ENCODE assay signal across 21 cellular contexts in the genomic region with DNA sequence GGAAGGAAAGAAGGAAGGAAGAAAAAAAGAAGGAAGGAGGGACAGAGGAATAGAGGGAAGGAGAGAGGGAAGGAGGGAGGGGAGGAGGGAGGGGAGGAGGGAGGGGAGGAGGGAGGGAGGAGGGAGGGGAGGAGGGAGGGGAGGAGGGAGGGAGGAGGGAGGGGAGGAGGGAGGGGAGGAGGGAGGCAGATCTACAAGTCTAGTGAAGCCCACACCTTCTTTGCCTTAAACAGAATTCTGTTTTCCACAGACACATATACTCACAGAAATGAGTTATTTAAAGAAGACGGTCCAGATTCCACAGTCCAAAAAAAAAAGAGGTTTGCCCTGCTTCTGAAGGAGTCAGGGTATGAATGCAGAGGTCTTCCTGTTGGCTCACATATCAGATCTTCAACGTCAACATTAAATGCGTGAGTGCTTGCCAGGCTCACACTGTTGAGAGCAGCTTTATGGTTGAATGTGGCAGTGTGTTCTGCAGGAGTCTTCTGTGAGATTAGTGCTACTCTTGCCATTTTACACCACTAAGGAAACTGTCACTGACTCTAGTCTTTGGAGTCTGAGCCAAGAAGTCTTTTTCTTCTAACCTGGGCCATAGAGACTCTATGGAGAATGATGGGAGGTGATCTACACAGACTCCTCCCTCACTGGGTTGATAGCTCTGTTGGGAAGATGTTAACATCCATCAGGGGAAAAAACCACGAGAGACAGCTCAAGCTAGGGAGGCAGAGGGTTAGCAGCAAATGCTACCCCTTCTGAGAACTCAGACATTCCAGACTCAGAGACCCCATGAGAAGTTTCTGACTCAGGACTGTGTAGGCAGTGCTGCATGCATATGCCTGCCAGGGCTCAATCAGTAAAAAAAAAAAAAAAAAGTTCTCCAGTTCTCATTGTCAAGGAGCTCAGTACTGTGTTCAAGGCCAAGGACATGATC. TPM values are rescaled to one million over a fixed set of nuclear protein-coding genes. Genes with fewer than 3 reads are reported as not detected.
DNase-seq lines count a peak whose midpoint lies in the region; ATAC-seq and TF ChIP-seq lines count a peak whose summit lies in the region.
"Had no signal": no experiment of that assay in that cellular context is flagged by ENCODE, and none has a peak within 500 bp of the region (broad histone marks: within the 10 kb centered on the region; RNA-seq: fewer than 3 reads in every experiment).

No MANE protein-coding gene starts in this region.

- no peaks in the 10 kb centered on the region for H3K9me3 Mint-ChIP-seq in activated naive CD8-positive, alpha-beta T cell (ENCODE audit: low read depth)
- H3K9me3 Mint-ChIP-seq in activated naive CD8-positive, alpha-beta T cell treated with anti-CD3 and anti-CD28 coated beads for 36 hours, result no peaks in the 10 kb centered on the region
- no peaks in the 10 kb centered on the region for H3K9me3 Mint-ChIP-seq in central memory CD8-positive, alpha-beta T cell
- H3K9me3 Mint-ChIP-seq in stimulated activated effector memory CD8-positive, alpha-beta T cell treated with anti-CD3 and anti-CD28 coated beads, Interleukin-12 subunit alpha, Interleukin-12 subunit beta, amount 100 ng/mL, for 72 hours, result no peaks in the 10 kb centered on the region
- H3K9me3 Mint-ChIP-seq: activated T-cell treated with anti-CD3 and anti-CD28 coated beads, Interleukin-2, amount 50 U/mL, for 72 hours; natural killer cell treated with Interleukin-12 subunit alpha and Interleukin-12 subunit beta and Interleukin-15 and Interleukin-18, amount 100 ng/mL, for 72 hours had no signal

- H3K9me3 ChIP-seq in Loucy (ENCODE audit: insufficient read depth, low read depth, low read length), result no peaks in the 10 kb centered on the region
- H3K9me3 ChIP-seq: pancreas had no signal

- peaks cover 3% of the 10 kb centered on the region for H3K36me3 Mint-ChIP-seq in activated naive CD8-positive, alpha-beta T cell
- H3K36me3 Mint-ChIP-seq in activated naive CD8-positive, alpha-beta T cell treated with anti-CD3 and anti-CD28 coated beads for 36 hours, result peaks cover 20% of the 10 kb centered on the region
- H3K36me3 Mint-ChIP-seq in central memory CD8-positive, alpha-beta T cell (ENCODE audit: insufficient read depth), result peaks cover 2% of the 10 kb centered on the region
- H3K36me3 Mint-ChIP-seq in stimulated activated effector memory CD8-positive, alpha-beta T cell treated with anti-CD3 and anti-CD28 coated beads, Interleukin-12 subunit alpha, Interleukin-12 subunit beta, amount 100 ng/mL, for 72 hours, result no peaks in the 10 kb centered on the region
- H3K36me3 Mint-ChIP-seq: natural killer cell treated with Interleukin-12 subunit alpha and Interleukin-12 subunit beta and Interleukin-15 and Interleukin-18, amount 100 ng/mL, for 72 hours had no signal

- H3K4me1 Mint-ChIP-seq in activated naive CD8-positive, alpha-beta T cell (ENCODE audit: low read depth), result peaks cover 84% of the 10 kb centered on the region
- H3K4me1 Mint-ChIP-seq in activated naive CD8-positive, alpha-beta T cell treated with anti-CD3 and anti-CD28 coated beads for 36 hours, result peaks cover 61% of the 10 kb centered on the region
- peaks cover 45% of the 10 kb centered on the region for H3K4me1 Mint-ChIP-seq in central memory CD8-positive, alpha-beta T cell
- peaks cover 46% of the 10 kb centered on the region for H3K4me1 Mint-ChIP-seq in stimulated activated effector memory CD8-positive, alpha-beta T cell treated with anti-CD3 and anti-CD28 coated beads, Interleukin-12 subunit alpha, Interleukin-12 subunit beta, amount 100 ng/mL, for 72 hours

- H3K27me3 Mint-ChIP-seq in activated naive CD8-positive, alpha-beta T cell, result no peaks in the 10 kb centered on the region
- H3K27me3 Mint-ChIP-seq in activated naive CD8-positive, alpha-beta T cell treated with anti-CD3 and anti-CD28 coated beads for 36 hours, result no peaks in the 10 kb centered on the region
- H3K27me3 Mint-ChIP-seq in central memory CD8-positive, alpha-beta T cell, result no peaks in the 10 kb centered on the region

- peak overlapping the region; percentile 44 for H3K4me3 Mint-ChIP-seq in activated naive CD8-positive, alpha-beta T cell
- H3K4me3 Mint-ChIP-seq in activated naive CD8-positive, alpha-beta T cell treated with anti-CD3 and anti-CD28 coated beads for 36 hours, result no peak overlapping the region
- no peak overlapping the region for H3K4me3 Mint-ChIP-seq in central memory CD8-positive, alpha-beta T cell
- no peak overlapping the region for H3K4me3 Mint-ChIP-seq in stimulated activated effector memory CD8-positive, alpha-beta T cell treated with anti-CD3 and anti-CD28 coated beads, Interleukin-12 subunit alpha, Interleukin-12 subunit beta, amount 100 ng/mL, for 72 hours
- H3K4me3 Mint-ChIP-seq: activated T-cell treated with anti-CD3 and anti-CD28 coated beads, Interleukin-2, amount 50 U/mL, for 72 hours; natural killer cell treated with Interleukin-12 subunit alpha and Interleukin-12 subunit beta and Interleukin-15 and Interleukin-18, amount 100 ng/mL, for 72 hours had no signal

- peak overlapping the region; percentile 1 for H3K4me2 ChIP-seq in Loucy (ENCODE audit: low read depth, low read length, poor library complexity, severe bottlenecking)

- H3K4me3 ChIP-seq in Loucy (ENCODE audit: low read length, poor library complexity, severe bottlenecking), result no peak overlapping the region
- H3K4me3 ChIP-seq: cardiac muscle cell, pancreas had no signal

- H3K27me3 ChIP-seq in Loucy (ENCODE audit: insufficient read depth, low read length, poor library complexity, severe bottlenecking), result no peaks in the 10 kb centered on the region
- H3K27me3 ChIP-seq: pancreas had no signal

- no peaks in the 10 kb centered on the region for H3K79me2 ChIP-seq in Loucy (ENCODE audit: insufficient read depth, low read length)

- no peak for DNase-seq in activated naive CD8-positive, alpha-beta T cell treated with anti-CD3 and anti-CD28 coated beads for 36 hours
- DNase-seq in central memory CD8-positive, alpha-beta T cell (ENCODE audit: low spot score in 2 of 2), result no peak
- no peak for DNase-seq in stimulated activated effector memory CD8-positive, alpha-beta T cell treated with anti-CD3 and anti-CD28 coated beads, Interleukin-12 subunit alpha, Interleukin-12 subunit beta, amount 100 ng/mL, for 72 hours (ENCODE audit: low spot score in 2 of 2)
- DNase-seq in NCI-H1694 treated with DMSO at 0.1 percent for 48 hours (lab: John Stamatoyannopoulos, UW), result no peak
- DNase-seq: ACHN; activated T-cell treated with anti-CD3 and anti-CD28 coated beads, Interleukin-2, amount 50 U/mL, for 72 hours; C1 segment of cervical spinal cord; foreskin fibroblast; H7; KBM-7; NCI-H748 treated with DMSO at 0.1 percent for 48 hours; pancreas; right cardiac atrium; Right ventricle myocardium superior had no signal

- ATAC-seq in central memory CD8-positive, alpha-beta T cell (replicated peaks; ENCODE audit: extremely low read depth, poor library complexity, severe bottlenecking), result no peak
- ATAC-seq in stimulated activated effector memory CD8-positive, alpha-beta T cell treated with anti-CD3 and anti-CD28 coated beads, Interleukin-12 subunit alpha, Interleukin-12 subunit beta, amount 100 ng/mL, for 72 hours, result no peak
- no peak for ATAC-seq in HG02571 (IDR thresholded peaks at IDR 0.05; ENCODE audit: unreplicated experiment)
- no peak for ATAC-seq in GM21717 (IDR thresholded peaks at IDR 0.05; ENCODE audit: unreplicated experiment)
- ATAC-seq: activated T-cell treated with anti-CD3 and anti-CD28 coated beads, Interleukin-2, amount 50 U/mL, for 72 hours; left lobe of liver; natural killer cell treated with Interleukin-12 subunit alpha and Interleukin-12 subunit beta and Interleukin-15 and Interleukin-18, amount 100 ng/mL, for 72 hours; pancreas; right cardiac atrium had no signal

- TF ChIP-seq CTCF in Loucy (conservative IDR thresholded peaks at IDR 0.05; ENCODE audit: low read length), result no peak

- peaks cover 5% of the 10 kb centered on the region; the same call in 1 of the 2 replicates for H3F3A ChIP-seq in Loucy (ENCODE audit: low read depth)

- H3K9me2 ChIP-seq in Loucy (replicated peaks; ENCODE audit: low read depth, low read length), result no peaks in the 10 kb centered on the region

- no peaks in the 10 kb centered on the region for H3K36me3 ChIP-seq in Loucy (ENCODE audit: insufficient read depth, low read length)
- H3K36me3 ChIP-seq: cardiac muscle cell, pancreas had no signal

- peak overlapping the region; percentile 70 for H3K27ac Mint-ChIP-seq in activated naive CD8-positive, alpha-beta T cell
- H3K27ac Mint-ChIP-seq in activated naive CD8-positive, alpha-beta T cell treated with anti-CD3 and anti-CD28 coated beads for 36 hours, result no peak overlapping the region
- peak overlapping the region; percentile 68 for H3K27ac Mint-ChIP-seq in central memory CD8-positive, alpha-beta T cell (ENCODE audit: low read depth)
- peak overlapping the region; percentile 73 for H3K27ac Mint-ChIP-seq in stimulated activated effector memory CD8-positive, alpha-beta T cell treated with anti-CD3 and anti-CD28 coated beads, Interleukin-12 subunit alpha, Interleukin-12 subunit beta, amount 100 ng/mL, for 72 hours
- H3K27ac Mint-ChIP-seq: activated T-cell treated with anti-CD3 and anti-CD28 coated beads, Interleukin-2, amount 50 U/mL, for 72 hours; natural killer cell treated with Interleukin-12 subunit alpha and Interleukin-12 subunit beta and Interleukin-15 and Interleukin-18, amount 100 ng/mL, for 72 hours had no signal

- no peak overlapping the region for H2AFZ ChIP-seq in Loucy (ENCODE audit: low read length)

- no peaks in the 10 kb centered on the region for H4K20me1 ChIP-seq in Loucy (ENCODE audit: insufficient read depth, low read length, poor library complexity, severe bottlenecking)

- H3K9ac ChIP-seq in Loucy (ENCODE audit: low read depth, low read length, poor library complexity, severe bottlenecking), result peak overlapping the region; percentile 15

- peaks cover 60% of the 10 kb centered on the region for H3K4me1 ChIP-seq in Loucy (ENCODE audit: insufficient read depth, low read length, poor library complexity, severe bottlenecking)
- H3K4me1 ChIP-seq: pancreas had no signal

RNA-seq across cellular contexts. Expression of a gene that starts 23.3 kb away (rescaled TPM):
- total RNA-seq in activated naive CD8-positive, alpha-beta T cell treated with anti-CD3 and anti-CD28 coated beads for 36 hours, result 1 to 10 TPM; 2.0 to 2.3 TPM
- total RNA-seq: cardiac muscle cell, H7 had no signal
